2 cellular contexts compared by ENCODE assay signal in the genomic region with DNA sequence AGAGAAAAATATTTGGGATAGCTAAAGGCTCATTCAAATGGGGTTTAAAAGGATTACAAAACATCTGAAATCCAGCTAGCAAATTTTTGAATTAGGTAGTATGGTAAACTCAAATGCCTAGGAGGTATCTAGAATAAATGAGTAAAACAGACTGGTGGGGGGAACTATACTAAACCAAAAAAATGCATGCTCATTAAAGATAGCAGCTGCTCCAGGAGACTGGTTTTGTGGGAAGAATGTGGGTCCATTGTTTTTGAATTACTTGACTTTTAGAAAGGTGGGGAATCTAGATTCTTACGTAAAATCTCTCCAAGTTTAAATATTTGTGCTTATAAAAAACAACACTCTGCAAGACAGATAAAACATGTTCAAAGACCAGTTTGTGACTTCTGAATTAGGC.
TF ChIP-seq lines count a peak whose summit lies in the region.

No MANE protein-coding gene starts in this region.

TF ChIP-seq in GM23338, 12 proteins besides CTCF, POLR2A, EP300 and RAD21 (continues in another document):
- no peak for TF ChIP-seq ZNF331 (CRISPR knock-in tag; IDR thresholded peaks at IDR 0.05; ENCODE audit: low read depth)
- no peak for TF ChIP-seq CREB1 (CRISPR knock-in tag; IDR thresholded peaks at IDR 0.05; ENCODE audit: low read depth)
- TF ChIP-seq STAT1 (IDR thresholded peaks at IDR 0.05; ENCODE audit: unreplicated experiment), result no peak
- TF ChIP-seq, protein P1, sequence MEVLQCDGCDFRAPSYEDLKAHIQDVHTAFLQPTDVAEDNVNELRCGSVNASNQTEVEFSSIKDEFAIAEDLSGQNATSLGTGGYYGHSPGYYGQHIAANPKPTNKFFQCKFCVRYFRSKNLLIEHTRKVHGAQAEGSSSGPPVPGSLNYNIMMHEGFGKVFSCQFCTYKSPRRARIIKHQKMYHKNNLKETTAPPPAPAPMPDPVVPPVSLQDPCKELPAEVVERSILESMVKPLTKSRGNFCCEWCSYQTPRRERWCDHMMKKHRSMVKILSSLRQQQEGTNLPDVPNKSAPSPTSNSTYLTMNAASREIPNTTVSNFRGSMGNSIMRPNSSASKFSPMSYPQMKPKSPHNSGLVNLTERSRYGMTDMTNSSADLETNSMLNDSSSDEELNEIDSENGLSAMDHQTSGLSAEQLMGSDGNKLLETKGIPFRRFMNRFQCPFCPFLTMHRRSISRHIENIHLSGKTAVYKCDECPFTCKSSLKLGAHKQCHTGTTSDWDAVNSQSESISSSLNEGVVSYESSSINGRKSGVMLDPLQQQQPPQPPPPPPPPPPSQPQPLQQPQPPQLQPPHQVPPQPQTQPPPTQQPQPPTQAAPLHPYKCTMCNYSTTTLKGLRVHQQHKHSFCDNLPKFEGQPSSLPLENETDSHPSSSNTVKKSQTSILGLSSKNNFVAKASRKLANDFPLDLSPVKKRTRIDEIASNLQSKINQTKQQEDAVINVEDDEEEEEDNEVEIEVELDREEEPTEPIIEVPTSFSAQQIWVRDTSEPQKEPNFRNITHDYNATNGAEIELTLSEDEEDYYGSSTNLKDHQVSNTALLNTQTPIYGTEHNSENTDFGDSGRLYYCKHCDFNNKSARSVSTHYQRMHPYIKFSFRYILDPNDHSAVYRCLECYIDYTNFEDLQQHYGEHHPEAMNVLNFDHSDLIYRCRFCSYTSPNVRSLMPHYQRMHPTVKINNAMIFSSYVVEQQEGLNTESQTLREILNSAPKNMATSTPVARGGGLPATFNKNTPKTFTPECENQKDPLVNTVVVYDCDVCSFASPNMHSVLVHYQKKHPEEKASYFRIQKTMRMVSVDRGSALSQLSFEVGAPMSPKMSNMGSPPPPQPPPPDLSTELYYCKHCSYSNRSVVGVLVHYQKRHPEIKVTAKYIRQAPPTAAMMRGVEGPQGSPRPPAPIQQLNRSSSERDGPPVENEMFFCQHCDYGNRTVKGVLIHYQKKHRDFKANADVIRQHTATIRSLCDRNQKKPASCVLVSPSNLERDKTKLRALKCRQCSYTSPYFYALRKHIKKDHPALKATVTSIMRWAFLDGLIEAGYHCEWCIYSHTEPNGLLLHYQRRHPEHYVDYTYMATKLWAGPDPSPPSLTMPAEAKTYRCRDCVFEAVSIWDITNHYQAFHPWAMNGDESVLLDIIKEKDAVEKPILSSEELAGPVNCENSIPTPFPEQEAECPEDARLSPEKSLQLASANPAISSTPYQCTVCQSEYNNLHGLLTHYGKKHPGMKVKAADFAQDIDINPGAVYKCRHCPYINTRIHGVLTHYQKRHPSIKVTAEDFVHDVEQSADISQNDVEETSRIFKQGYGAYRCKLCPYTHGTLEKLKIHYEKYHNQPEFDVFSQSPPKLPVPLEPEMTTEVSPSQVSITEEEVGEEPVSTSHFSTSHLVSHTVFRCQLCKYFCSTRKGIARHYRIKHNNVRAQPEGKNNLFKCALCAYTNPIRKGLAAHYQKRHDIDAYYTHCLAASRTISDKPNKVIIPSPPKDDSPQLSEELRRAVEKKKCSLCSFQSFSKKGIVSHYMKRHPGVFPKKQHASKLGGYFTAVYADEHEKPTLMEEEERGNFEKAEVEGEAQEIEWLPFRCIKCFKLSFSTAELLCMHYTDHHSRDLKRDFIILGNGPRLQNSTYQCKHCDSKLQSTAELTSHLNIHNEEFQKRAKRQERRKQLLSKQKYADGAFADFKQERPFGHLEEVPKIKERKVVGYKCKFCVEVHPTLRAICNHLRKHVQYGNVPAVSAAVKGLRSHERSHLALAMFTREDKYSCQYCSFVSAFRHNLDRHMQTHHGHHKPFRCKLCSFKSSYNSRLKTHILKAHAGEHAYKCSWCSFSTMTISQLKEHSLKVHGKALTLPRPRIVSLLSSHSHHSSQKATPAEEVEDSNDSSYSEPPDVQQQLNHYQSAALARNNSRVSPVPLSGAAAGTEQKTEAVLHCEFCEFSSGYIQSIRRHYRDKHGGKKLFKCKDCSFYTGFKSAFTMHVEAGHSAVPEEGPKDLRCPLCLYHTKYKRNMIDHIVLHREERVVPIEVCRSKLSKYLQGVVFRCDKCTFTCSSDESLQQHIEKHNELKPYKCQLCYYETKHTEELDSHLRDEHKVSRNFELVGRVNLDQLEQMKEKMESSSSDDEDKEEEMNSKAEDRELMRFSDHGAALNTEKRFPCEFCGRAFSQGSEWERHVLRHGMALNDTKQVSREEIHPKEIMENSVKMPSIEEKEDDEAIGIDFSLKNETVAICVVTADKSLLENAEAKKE (CRISPR knock-in tag; IDR thresholded peaks at IDR 0.05), result no peak
- TF ChIP-seq EZH2phosphoT487 (IDR thresholded peaks at IDR 0.05; ENCODE audit: unreplicated experiment), result no peak
- no peak for TF ChIP-seq JUNB (IDR thresholded peaks at IDR 0.05; ENCODE audit: unreplicated experiment)
- TF ChIP-seq NANOG (IDR thresholded peaks at IDR 0.05; ENCODE audit: borderline replicate concordance), result no peak
- no peak for TF ChIP-seq REST (IDR thresholded peaks at IDR 0.05; ENCODE audit: unreplicated experiment)
- TF ChIP-seq, protein P2, sequence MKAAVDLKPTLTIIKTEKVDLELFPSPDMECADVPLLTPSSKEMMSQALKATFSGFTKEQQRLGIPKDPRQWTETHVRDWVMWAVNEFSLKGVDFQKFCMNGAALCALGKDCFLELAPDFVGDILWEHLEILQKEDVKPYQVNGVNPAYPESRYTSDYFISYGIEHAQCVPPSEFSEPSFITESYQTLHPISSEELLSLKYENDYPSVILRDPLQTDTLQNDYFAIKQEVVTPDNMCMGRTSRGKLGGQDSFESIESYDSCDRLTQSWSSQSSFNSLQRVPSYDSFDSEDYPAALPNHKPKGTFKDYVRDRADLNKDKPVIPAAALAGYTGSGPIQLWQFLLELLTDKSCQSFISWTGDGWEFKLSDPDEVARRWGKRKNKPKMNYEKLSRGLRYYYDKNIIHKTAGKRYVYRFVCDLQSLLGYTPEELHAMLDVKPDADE (IDR thresholded peaks at IDR 0.05), result no peak
- TF ChIP-seq EZH2 (IDR thresholded peaks at IDR 0.05; ENCODE audit: low read depth, unreplicated experiment), result no peak

TF ChIP-seq in H1, 55 proteins besides CTCF, POLR2A, EP300 and RAD21:
- TF ChIP-seq EGR1 (IDR thresholded peaks at IDR 0.05; ENCODE audit: borderline replicate concordance, low read depth, low read length) (no peak), HDAC2 (IDR thresholded peaks at IDR 0.05; ENCODE audit: borderline replicate concordance in 1 of 2, low read depth in 2 of 2, low read length in 2 of 2) (no peak)
